Comparison of ENCODE assay signal across 11 cellular contexts in genomic region chr12:16350682-16351081, GRCh38. TPM values are rescaled to one million over a fixed set of nuclear protein-coding genes. Genes with fewer than 3 reads are reported as not detected.
DNase-seq lines count a peak whose midpoint lies in the region; ATAC-seq and TF ChIP-seq lines count a peak whose summit lies in the region.
"Had no signal": no experiment of that assay in that cellular context is flagged by ENCODE, and none has a peak within 500 bp of the region (broad histone marks: within the 10 kb centered on the region; RNA-seq: fewer than 3 reads in every experiment).

No MANE protein-coding gene starts in this region.

- no peak overlapping the region for H3K4ac ChIP-seq in mesenchymal stem cell (ENCODE audit: low read depth in 1 of 2, low read length in 2 of 2)

- no peak overlapping the region for H2AFZ ChIP-seq in mesenchymal stem cell (ENCODE audit: low read depth, low read length)

- H3K27me3 ChIP-seq in HUES64 (ENCODE audit: insufficient read depth, low read length) = no peaks in the 10 kb centered on the region
- H3K27me3 ChIP-seq in mesenchymal stem cell (ENCODE audit: control insufficient read depth in 1 of 2, insufficient read depth in 1 of 2, low read length in 2 of 2) = no peaks in the 10 kb centered on the region
- H3K27me3 ChIP-seq in HAP-1 (ENCODE audit: low read depth) = no peaks in the 10 kb centered on the region
- H3K27me3 ChIP-seq: Peyer's patch had no signal

- peaks cover 40% of the 10 kb centered on the region for H3K36me3 ChIP-seq in HUES64 (ENCODE audit: insufficient read depth, low read length)
- peaks cover 0 to 44% of the 10 kb centered on the region in 2 experiments for H3K36me3 ChIP-seq in mesenchymal stem cell (ENCODE audit: control insufficient read depth in 1 of 2, insufficient read depth in 2 of 2, low read depth in 1 of 2, low read length in 2 of 2)
- peaks cover 34% of the 10 kb centered on the region for H3K36me3 ChIP-seq in HAP-1 (replicated peaks)
- H3K36me3 ChIP-seq: Peyer's patch had no signal

- no peak overlapping the region for H2AK5ac ChIP-seq in mesenchymal stem cell (ENCODE audit: low read length, severe bottlenecking)

- DNase-seq in AG09309 (ENCODE audit: low read depth) (peak; percentile 84), cardiac fibroblast (ENCODE audit: low read depth in 2 of 2) (peak; percentile 95 to 98), mesenchymal stem cell (peak; percentile 80), NCI-H526 (lab: John Stamatoyannopoulos, UW) (no peak), HAP-1 (ENCODE audit: low spot score in 2 of 2) (no peak), cerebellar nuclear complex (lab: John Stamatoyannopoulos, UW) (no peak)
- DNase-seq: GDM1, Peyer's patch had no signal

- H3K4me3 ChIP-seq in AG09309 (ENCODE audit: control insufficient read depth, low read depth, low read length) = no peak overlapping the region
- peak overlapping the region; percentile 34 for H3K4me3 ChIP-seq in HUES64 (ENCODE audit: low read length)
- peak overlapping the region in 1 of 2 donors; percentile 40 for H3K4me3 ChIP-seq in cardiac fibroblast (replicated peaks in 1 of 2; ENCODE audit: low read depth in 2 of 2, low read length in 2 of 2)
- H3K4me3 ChIP-seq in mesenchymal stem cell (ENCODE audit: insufficient read depth in 1 of 2, low read depth in 1 of 2, low read length in 2 of 2) = peak overlapping the region in 1 of 2 experiments; percentile 85
- H3K4me3 ChIP-seq in HAP-1 = no peak overlapping the region
- H3K4me3 ChIP-seq: Peyer's patch had no signal

- H3K27ac ChIP-seq in HUES64 (ENCODE audit: low read depth, low read length) = no peak overlapping the region; the same call in 1 of the 2 replicates
- peak overlapping the region; percentile 15 for H3K27ac ChIP-seq in mesenchymal stem cell (ENCODE audit: low read length, poor library complexity, severe bottlenecking)
- H3K27ac ChIP-seq: Peyer's patch had no signal

- TF ChIP-seq CTCF in AG09309 (IDR thresholded peaks at IDR 0.05; ENCODE audit: control insufficient read depth, insufficient read depth, low read depth, low read length, missing control alignments) (no peak), cardiac fibroblast (IDR thresholded peaks at IDR 0.05; ENCODE audit: low read depth, low read length) (no peak)

- H3K4me1 ChIP-seq in HUES64 (ENCODE audit: insufficient read depth, low read length) (peaks cover 36% of the 10 kb centered on the region), mesenchymal stem cell (ENCODE audit: control insufficient read depth, insufficient read depth, low read depth, low read length) (peaks cover 3% of the 10 kb centered on the region), HAP-1 (peaks cover 30% of the 10 kb centered on the region)
- H3K4me1 ChIP-seq: Peyer's patch had no signal

- no peak overlapping the region for H3K14ac ChIP-seq in mesenchymal stem cell (ENCODE audit: low read length in 2 of 2)

- in situ Hi-C loops in HAP-1 (cut with MboI; ENCODE audit: low sequenced_read_pairs) = no loop called here

- no peak overlapping the region for H2BK15ac ChIP-seq in mesenchymal stem cell (ENCODE audit: low read depth, poor library complexity, severe bottlenecking)

- H2BK120ac ChIP-seq in mesenchymal stem cell (ENCODE audit: low read depth, low read length) = no peak overlapping the region

- H4K8ac ChIP-seq in mesenchymal stem cell (ENCODE audit: low read length) = no peak overlapping the region

- H2BK5ac ChIP-seq in mesenchymal stem cell (ENCODE audit: low read depth, low read length, poor library complexity, severe bottlenecking) = no peak overlapping the region

- H3K79me1 ChIP-seq in mesenchymal stem cell (replicated peaks; ENCODE audit: low read length, poor library complexity, severe bottlenecking) = peaks cover 4% of the 10 kb centered on the region

- no peak overlapping the region for H3K18ac ChIP-seq in mesenchymal stem cell (ENCODE audit: low read depth in 1 of 2, low read length in 2 of 2)

- H3K23ac ChIP-seq in mesenchymal stem cell (ENCODE audit: low read length in 2 of 2) = no peak overlapping the region

- no peaks in the 10 kb centered on the region for H3K9me3 ChIP-seq in HUES64 (ENCODE audit: insufficient read depth, low read depth, low read length)
- H3K9me3 ChIP-seq in mesenchymal stem cell (ENCODE audit: control insufficient read depth, low read length) = no peaks in the 10 kb centered on the region
- no peaks in the 10 kb centered on the region for H3K9me3 ChIP-seq in HAP-1
- H3K9me3 ChIP-seq: Peyer's patch had no signal

- WGBS in HUES64 = 71% methylated on average over 1 of the region's 1 CpG
- no CpG with 5 or more reads among the region's 1 CpG for WGBS in mesenchymal stem cell

- no peak overlapping the region for H3K4me2 ChIP-seq in mesenchymal stem cell (ENCODE audit: low read length, poor library complexity, severe bottlenecking)

- ATAC-seq in HG02852 (IDR thresholded peaks at IDR 0.05; ENCODE audit: unreplicated experiment) = no peak
- ATAC-seq: stimulated activated effector memory CD8-positive, alpha-beta T cell treated with anti-CD3 and anti-CD28 coated beads, Interleukin-12 subunit alpha, Interleukin-12 subunit beta, amount 100 ng/mL, for 72 hours had no signal

- H3K9ac ChIP-seq in HUES64 (ENCODE audit: low read depth, low read length) = peak overlapping the region; percentile 39; the same call in 1 of the 2 replicates
- H3K9ac ChIP-seq in mesenchymal stem cell (ENCODE audit: low read length) = peak overlapping the region; percentile 87

- H2BK12ac ChIP-seq in mesenchymal stem cell (ENCODE audit: low read length in 2 of 2) = no peak overlapping the region

- no peak overlapping the region for H4K91ac ChIP-seq in mesenchymal stem cell (ENCODE audit: low read length)

RNA-seq across cellular contexts. Expression of gene MGST1, which starts 3.2 kb away (rescaled TPM):
- polyA plus RNA-seq in HUES64 (2013, experiment 1 of 2) = 371 TPM
- 405 TPM for polyA plus RNA-seq in HUES64 (2013, experiment 2 of 2)
- polyA plus RNA-seq in mesenchymal stem cell (2013, experiment 1 of 2) = 725 TPM
- polyA plus RNA-seq in mesenchymal stem cell (2013, experiment 2 of 2) = 719 TPM

Comparison
In these comparisons a context has a peak if more than half of its experiments do, and no peak if none do; other contexts are left out.
1. DNase-seq: peak in AG09309 (single experiment), cardiac fibroblast (2 of 2) and mesenchymal stem cell (single experiment); none in NCI-H526 (0 of 2), HAP-1 (0 of 2) and cerebellar nuclear complex (0 of 2).